ENCODE assay signal across 17 cellular contexts in the genomic region with DNA sequence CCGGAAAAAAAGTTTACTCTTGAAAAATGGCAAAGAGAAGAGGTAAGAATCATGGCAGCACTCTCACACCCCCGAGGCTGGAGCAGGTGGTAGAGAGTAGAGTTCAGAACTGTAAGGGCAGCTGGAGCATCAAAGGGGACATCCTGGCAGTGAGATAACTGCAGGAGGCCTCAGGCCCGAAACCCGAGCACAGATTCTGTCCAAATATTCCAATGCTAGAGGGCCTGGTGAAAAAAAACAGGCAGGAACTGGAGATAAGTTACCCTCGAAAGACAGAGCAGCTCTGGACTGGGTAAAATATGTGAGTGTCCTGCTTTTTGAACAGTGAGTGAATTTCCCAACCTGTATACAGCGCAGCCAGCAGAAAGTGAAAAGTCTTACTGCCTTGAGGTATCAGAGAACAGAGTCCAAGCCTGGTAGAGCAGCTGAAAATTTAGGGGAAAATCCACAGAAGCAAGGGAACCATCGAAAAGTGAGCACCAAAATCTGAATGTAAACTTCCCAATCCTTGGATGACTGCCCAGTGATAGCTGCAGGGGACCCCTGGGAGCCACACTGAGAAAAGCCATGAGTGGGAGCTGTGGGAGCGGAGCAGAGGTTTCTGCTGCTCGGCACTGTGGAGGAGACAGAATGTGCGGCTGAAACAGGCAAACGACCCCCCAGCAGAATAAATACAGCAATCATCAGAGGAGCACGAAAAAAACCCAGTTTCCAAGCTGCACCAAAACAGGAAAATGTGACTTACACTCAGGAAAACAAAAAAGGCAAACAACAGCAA. TPM values are rescaled to one million over a fixed set of nuclear protein-coding genes. Genes with fewer than 3 reads are reported as not detected.
DNase-seq lines count a peak whose midpoint lies in the region; ATAC-seq and TF ChIP-seq lines count a peak whose summit lies in the region.
"Had no signal": no experiment of that assay in that cellular context is flagged by ENCODE, and none has a peak within 500 bp of the region (broad histone marks: within the 10 kb centered on the region; RNA-seq: fewer than 3 reads in every experiment).

No MANE protein-coding gene starts in this region.

- intact Hi-C loops in posterior vena cava (cut with DNase I): loop anchor here in 1 of 2 donors (10.0 kb wide), 1 partner anchor 261 kb away; no protein-coding TSS in a partner anchor
- intact Hi-C loops in CD4-positive, alpha-beta memory T cell (cut with micrococcal nuclease): no loop called here

- no peak for ATAC-seq in HG03354 (IDR thresholded peaks at IDR 0.05; ENCODE audit: poor library complexity, severe bottlenecking, unreplicated experiment)
- no peak for ATAC-seq in activated naive CD8-positive, alpha-beta T cell treated with anti-CD3 and anti-CD28 coated beads, Interleukin-2, amount 50 U/mL, for 24 hours
- ATAC-seq: Panc1 had no signal

- POLR2A ChIA-PET in CD4-positive, alpha-beta memory T cell (lab: Charles Lee; ENCODE audit: partially characterized antibody): no interaction called here

- H3K27ac ChIP-seq in CD4-positive, alpha-beta memory T cell (ENCODE audit: low read depth, low read length): no peak overlapping the region
- H3K27ac ChIP-seq: 22Rv1, KMS-11, SJSA1 had no signal

- H3K36me3 ChIP-seq in Loucy (ENCODE audit: insufficient read depth, low read length): no peaks in the 10 kb centered on the region
- H3K36me3 ChIP-seq in CD4-positive, alpha-beta memory T cell (ENCODE audit: insufficient read depth, low read length): no peaks in the 10 kb centered on the region
- H3K36me3 ChIP-seq: SJSA1 had no signal

- no peak overlapping the region for H3K9ac ChIP-seq in Loucy (ENCODE audit: low read depth, low read length, poor library complexity, severe bottlenecking)
- H3K9ac ChIP-seq: KMS-11 had no signal

- H3K27ac Mint-ChIP-seq in CD4-positive, alpha-beta memory T cell: peak overlapping the region in 1 of 7 donors; percentile 38
- H3K27ac Mint-ChIP-seq in activated naive CD8-positive, alpha-beta T cell treated with anti-CD3 and anti-CD28 coated beads, Interleukin-2, amount 50 U/mL, for 24 hours: no peak overlapping the region
- H3K27ac Mint-ChIP-seq: CD4-positive, alpha-beta T cell had no signal

- H3K9me3 ChIP-seq in Loucy (ENCODE audit: insufficient read depth, low read depth, low read length): no peaks in the 10 kb centered on the region
- no peaks in the 10 kb centered on the region for H3K9me3 ChIP-seq in CD4-positive, alpha-beta memory T cell (ENCODE audit: control insufficient read depth in 1 of 2, low read length in 2 of 2)
- H3K9me3 ChIP-seq: SJSA1 had no signal

- peaks cover 0 to 2% of the 10 kb centered on the region in 2 donors for H3K27me3 Mint-ChIP-seq in CD4-positive, alpha-beta memory T cell
- H3K27me3 Mint-ChIP-seq in activated naive CD8-positive, alpha-beta T cell treated with anti-CD3 and anti-CD28 coated beads, Interleukin-2, amount 50 U/mL, for 24 hours: peaks cover 15% of the 10 kb centered on the region
- H3K27me3 Mint-ChIP-seq: CD4-positive, alpha-beta T cell had no signal

- no peaks in the 10 kb centered on the region for H3K9me3 Mint-ChIP-seq in CD4-positive, alpha-beta memory T cell
- no peaks in the 10 kb centered on the region for H3K9me3 Mint-ChIP-seq in activated naive CD8-positive, alpha-beta T cell treated with anti-CD3 and anti-CD28 coated beads, Interleukin-2, amount 50 U/mL, for 24 hours
- H3K9me3 Mint-ChIP-seq: CD4-positive, alpha-beta T cell had no signal

- DNase-seq in NCI-H146 (lab: John Stamatoyannopoulos, UW): peak; percentile 28
- no peak for DNase-seq in NCI-H146 treated with DMSO at 0.1 percent for 48 hours (lab: John Stamatoyannopoulos, UW; ENCODE audit: unreplicated experiment)
- DNase-seq in islet precursor cell: peak; percentile 68
- peak; percentile 53 for DNase-seq in posterior vena cava (ENCODE audit: low spot score)
- DNase-seq in CD4-positive, alpha-beta memory T cell: no peak
- DNase-seq in activated naive CD8-positive, alpha-beta T cell treated with anti-CD3 and anti-CD28 coated beads, Interleukin-2, amount 50 U/mL, for 24 hours: no peak
- DNase-seq: CD4-positive, alpha-beta T cell; DMS79; NCI-H1930; NCI-H345; NCI-H524 treated with DMSO at 0.1 percent for 48 hours had no signal

- H3K27me3 ChIP-seq in Loucy (ENCODE audit: insufficient read depth, low read length, poor library complexity, severe bottlenecking): no peaks in the 10 kb centered on the region
- no peaks in the 10 kb centered on the region for H3K27me3 ChIP-seq in CD4-positive, alpha-beta memory T cell (ENCODE audit: insufficient read depth, low read length)
- H3K27me3 ChIP-seq: SJSA1 had no signal

- no peaks in the 10 kb centered on the region for H3F3A ChIP-seq in Loucy (ENCODE audit: low read depth)

- CTCF ChIA-PET in CD4-positive, alpha-beta memory T cell (lab: Charles Lee; ENCODE audit: partially characterized antibody): interaction anchor here (1.4 kb wide), 1 partner anchor 259 kb away, joined by 8 read pairs; no protein-coding TSS in a partner anchor

- TF ChIP-seq CTCF in Loucy (conservative IDR thresholded peaks at IDR 0.05; ENCODE audit: low read length): no peak

- no peak overlapping the region for H3K4me2 ChIP-seq in Loucy (ENCODE audit: low read depth, low read length, poor library complexity, severe bottlenecking)
- H3K4me2 ChIP-seq: KMS-11 had no signal

- no peaks in the 10 kb centered on the region for H3K9me2 ChIP-seq in Loucy (replicated peaks; ENCODE audit: low read depth, low read length)

- no peaks in the 10 kb centered on the region for H4K20me1 ChIP-seq in Loucy (ENCODE audit: insufficient read depth, low read length, poor library complexity, severe bottlenecking)

- H2AFZ ChIP-seq in Loucy (ENCODE audit: low read length): peak overlapping the region; percentile 6; the same call in 1 of the 2 replicates

- H3K4me3 ChIP-seq in Loucy (ENCODE audit: low read length, poor library complexity, severe bottlenecking): no peak overlapping the region
- no peak overlapping the region for H3K4me3 ChIP-seq in CD4-positive, alpha-beta memory T cell (ENCODE audit: low read length in 2 of 2)
- H3K4me3 ChIP-seq: SJSA1 had no signal

- peaks cover 16 to 28% (median 21%) of the 10 kb centered on the region in 4 donors for H3K4me1 Mint-ChIP-seq in CD4-positive, alpha-beta memory T cell
- peaks cover 24% of the 10 kb centered on the region for H3K4me1 Mint-ChIP-seq in activated naive CD8-positive, alpha-beta T cell treated with anti-CD3 and anti-CD28 coated beads, Interleukin-2, amount 50 U/mL, for 24 hours

- no peaks in the 10 kb centered on the region for H3K79me2 ChIP-seq in Loucy (ENCODE audit: insufficient read depth, low read length)

- H3K4me1 ChIP-seq in Loucy (ENCODE audit: insufficient read depth, low read length, poor library complexity, severe bottlenecking): peaks cover 3% of the 10 kb centered on the region
- H3K4me1 ChIP-seq in CD4-positive, alpha-beta memory T cell (ENCODE audit: insufficient read depth, low read length): peaks cover 22% of the 10 kb centered on the region
- H3K4me1 ChIP-seq: SJSA1 had no signal

- H3K36me3 Mint-ChIP-seq in CD4-positive, alpha-beta memory T cell: no peaks in the 10 kb centered on the region
- no peaks in the 10 kb centered on the region for H3K36me3 Mint-ChIP-seq in activated naive CD8-positive, alpha-beta T cell treated with anti-CD3 and anti-CD28 coated beads, Interleukin-2, amount 50 U/mL, for 24 hours (ENCODE audit: low read depth)

- H3K4me3 Mint-ChIP-seq in CD4-positive, alpha-beta memory T cell: no peak overlapping the region
- no peak overlapping the region for H3K4me3 Mint-ChIP-seq in activated naive CD8-positive, alpha-beta T cell treated with anti-CD3 and anti-CD28 coated beads, Interleukin-2, amount 50 U/mL, for 24 hours
- H3K4me3 Mint-ChIP-seq: CD4-positive, alpha-beta T cell had no signal

RNA-seq across cellular contexts. Expression of a gene that starts 50.7 kb away (rescaled TPM):
- 10 to 100 TPM; 39.2 to 59.3 TPM for total RNA-seq in posterior vena cava
- under 1 TPM in 1 of 2 experiments, not detected in 1; 0.93 TPM for total RNA-seq in CD4-positive, alpha-beta memory T cell
- polyA plus RNA-seq in CD4-positive, alpha-beta memory T cell: under 1 TPM in 1 of 2 donors, not detected in 1; 0.16 TPM
- total RNA-seq: SJSA1 had no signal

Comparison
In these comparisons a context has a peak if more than half of its experiments do, and no peak if none do; other contexts are left out.
1. DNase-seq: peak in NCI-H146 (single experiment), islet precursor cell (single experiment) and posterior vena cava (single experiment); none in NCI-H146 treated with DMSO at 0.1 percent for 48 hours (single experiment), CD4-positive, alpha-beta memory T cell (0 of 5) and activated naive CD8-positive, alpha-beta T cell treated with anti-CD3 and anti-CD28 coated beads, Interleukin-2, amount 50 U/mL, for 24 hours (single experiment).
2. RNA of a gene that starts 50.7 kb away (total RNA-seq): 39.2 to 59.3 TPM in posterior vena cava; 0.93 TPM in CD4-positive, alpha-beta memory T cell; every median in the first group is over 10 times any median in the second.